Comparison of ENCODE assay signal across 8 cellular contexts in the genomic region with DNA sequence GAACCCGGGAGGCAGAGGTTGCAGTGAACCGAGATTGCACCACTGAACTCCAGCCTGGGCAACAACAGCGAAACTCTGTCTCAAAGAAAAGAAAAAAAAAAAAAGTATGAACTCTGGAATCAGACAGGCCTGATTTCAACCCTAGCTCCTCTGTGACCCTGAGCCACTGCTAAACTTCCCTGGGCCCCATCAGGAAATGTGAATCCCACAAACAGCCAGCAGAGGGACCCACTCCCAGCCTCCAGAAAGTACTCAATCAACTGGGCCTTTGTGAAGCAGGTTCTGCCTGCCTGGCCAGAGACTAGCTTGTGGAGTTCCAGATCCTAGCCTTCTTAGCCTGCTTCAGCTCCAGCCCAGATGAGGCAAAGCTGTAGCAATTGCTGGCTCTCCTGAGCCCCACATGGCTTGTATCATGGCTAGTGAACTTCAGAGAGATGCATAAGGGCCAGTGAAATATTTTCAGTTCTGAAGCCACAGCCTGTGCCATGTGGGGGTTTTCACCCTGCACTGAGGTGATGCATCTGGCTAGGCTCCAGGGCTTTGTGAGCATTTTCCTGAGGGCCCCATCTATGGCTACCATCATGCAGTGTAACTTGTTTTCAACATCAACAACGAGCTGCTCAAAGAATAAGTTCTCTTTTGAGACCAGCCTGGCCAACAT. TPM values are rescaled to one million over a fixed set of nuclear protein-coding genes. Genes with fewer than 3 reads are reported as not detected.
A peak's percentile ranks its signal among the peaks of the same experiment; 100 is the strongest.
DNase-seq lines count a peak whose midpoint lies in the region; ATAC-seq and TF ChIP-seq lines count a peak whose summit lies in the region.

No MANE protein-coding gene starts in this region.

- no peak overlapping the region for H3K14ac ChIP-seq in IMR-90 (replicated peaks; ENCODE audit: low read depth, low read length)

- H3K4me1 ChIP-seq in IMR-90 (ENCODE audit: control insufficient read depth, insufficient read depth, low read length) (0 out of 2 replicates have a peak, but pooled peaks cover 2% of the 10 kb centered on the region), adipocyte (ENCODE audit: control insufficient read depth, insufficient read depth, low read length) (no peaks in the 10 kb centered on the region), smooth muscle cell (ENCODE audit: low read depth) (no peaks in the 10 kb centered on the region), ovary (ENCODE audit: insufficient read depth) (no peaks in the 10 kb centered on the region)

- H3K4me2 ChIP-seq in IMR-90 (ENCODE audit: low read depth, low read length) (no peak overlapping the region), smooth muscle cell (no peak overlapping the region)

- H3F3A ChIP-seq in smooth muscle cell (ENCODE audit: low read depth): no peaks in the 10 kb centered on the region

- H3K27ac ChIP-seq in IMR-90 (ENCODE audit: insufficient read depth, low read length) (no peak overlapping the region), smooth muscle cell (ENCODE audit: low read depth) (peak overlapping the region; percentile 84), ovary (no peak overlapping the region)

- no peak overlapping the region for H2BK120ac ChIP-seq in IMR-90 (ENCODE audit: low read depth, low read length)

- H2BK5ac ChIP-seq in IMR-90 (ENCODE audit: low read depth, low read length, poor library complexity, severe bottlenecking): no peak overlapping the region

- no peak overlapping the region for H3K4me3 ChIP-seq in IMR-90 (ENCODE audit: insufficient read depth, low read depth, low read length)
- no peak overlapping the region for H3K4me3 ChIP-seq in adipocyte (ENCODE audit: low read length)
- no peak overlapping the region for H3K4me3 ChIP-seq in smooth muscle cell
- no peak overlapping the region for H3K4me3 ChIP-seq in ovary

- peak; percentile 52 for DNase-seq in GDM1 (lab: John Stamatoyannopoulos, UW)
- DNase-seq in IMR-90: peak; percentile 38
- peak; percentile 62 for DNase-seq in SK-N-DZ (ENCODE audit: low spot score)
- peak; percentile 46 for DNase-seq in adipocyte (ENCODE audit: low read depth)
- peak; percentile 39 for DNase-seq in left ventricle myocardium superior
- no peak for DNase-seq in smooth muscle cell (lab: John Stamatoyannopoulos, UW; ENCODE audit: unreplicated experiment)
- DNase-seq in ovary: no peak

- ATAC-seq in GM21576 (IDR thresholded peaks at IDR 0.05; ENCODE audit: unreplicated experiment) (peak; percentile 87), IMR-90 (ENCODE audit: low read depth) (peak; percentile 75), left ventricle myocardium superior (peak; percentile 78)

- H4K5ac ChIP-seq in IMR-90 (ENCODE audit: low read depth, low read length): no peak overlapping the region

- no peak overlapping the region for H3K18ac ChIP-seq in IMR-90 (ENCODE audit: low read depth, low read length)

- H2AK5ac ChIP-seq in IMR-90 (ENCODE audit: low read depth, low read length): no peak overlapping the region

- WGBS in IMR-90 (ENCODE audit: extremely low coverage in 2 of 2, insufficient read length in 1 of 2), 2 experiments: 60% methylated on average over 1 of the region's 4 CpGs; no CpG with 5 or more reads in 1 of the 2 experiments
- 71% methylated on average over 4 of the region's 4 CpGs for WGBS in smooth muscle cell (ENCODE audit: low lambda C conversion rate)
- WGBS in ovary, 3 donors: 52 to 74% (median 68%) methylated on average over 4 of the region's 4 CpGs

- POLR2A ChIA-PET in IMR-90 (lab: Charles Lee; ENCODE audit: unreplicated experiment): no interaction called here

- H3K9me1 ChIP-seq in IMR-90 (ENCODE audit: insufficient read depth, low read length): no peaks in the 10 kb centered on the region

- H2BK15ac ChIP-seq in IMR-90 (ENCODE audit: low read depth, low read length): no peak overlapping the region

- H3K79me2 ChIP-seq in smooth muscle cell (ENCODE audit: low read depth): no peaks in the 10 kb centered on the region

- TF ChIP-seq EP300 in ovary (IDR thresholded peaks at IDR 0.05): no peak

- H2AFZ ChIP-seq in IMR-90 (replicated peaks; ENCODE audit: low read length, poor library complexity) (peak overlapping the region; percentile 78), smooth muscle cell (ENCODE audit: low read depth) (no peak overlapping the region)

- peak; percentile 51 for TF ChIP-seq RAD21 in IMR-90 (IDR thresholded peaks at IDR 0.05; ENCODE audit: low read length)

- no peaks in the 10 kb centered on the region for H3K79me1 ChIP-seq in IMR-90 (ENCODE audit: low read depth in 1 of 2, low read length in 2 of 2)

- TF ChIP-seq POLR2A in IMR-90 (IDR thresholded peaks at IDR 0.05; ENCODE audit: low read depth, low read length): no peak
- no peak for TF ChIP-seq POLR2A in ovary (IDR thresholded peaks at IDR 0.05)

- TF ChIP-seq CTCF in IMR-90 (conservative IDR thresholded peaks at IDR 0.05; ENCODE audit: low read depth, low read length) (peak; percentile 54), smooth muscle cell (IDR thresholded peaks at IDR 0.05; ENCODE audit: borderline replicate concordance, insufficient read depth, poor library complexity, severe bottlenecking) (peak; percentile 49), ovary (IDR thresholded peaks at IDR 0.05) (no peak)

- no peak overlapping the region for H3K9ac ChIP-seq in IMR-90 (ENCODE audit: low read depth, low read length)
- no peak overlapping the region for H3K9ac ChIP-seq in adipocyte (ENCODE audit: low read length)
- no peak overlapping the region for H3K9ac ChIP-seq in smooth muscle cell (ENCODE audit: low read depth)

- intact Hi-C loops in IMR-90 (cut with micrococcal nuclease) (no loop called here), left ventricle myocardium superior (cut with micrococcal nuclease) (no loop called here), ovary (cut with DNase I) (loop anchor here in 1 of 4 donors (5.0 kb wide), 1 partner anchor 660 kb away; no protein-coding TSS in a partner anchor)

- peaks cover 10% of the 10 kb centered on the region for H3K27me3 ChIP-seq in IMR-90 (ENCODE audit: control insufficient read depth, insufficient read depth, low read length)
- peaks cover 55% of the 10 kb centered on the region for H3K27me3 ChIP-seq in adipocyte (replicated peaks; ENCODE audit: control insufficient read depth, insufficient read depth, low read length)
- H3K27me3 ChIP-seq in smooth muscle cell (ENCODE audit: low read depth): no peaks in the 10 kb centered on the region
- no peaks in the 10 kb centered on the region for H3K27me3 ChIP-seq in ovary

- no peak overlapping the region for H3K56ac ChIP-seq in IMR-90 (ENCODE audit: extremely low read depth, insufficient read depth, low read length)

- H2AK9ac ChIP-seq in IMR-90 (replicated peaks; ENCODE audit: low read depth, low read length, poor library complexity): peak overlapping the region; percentile 15

- H4K20me1 ChIP-seq in IMR-90 (ENCODE audit: insufficient read depth, low read length) (no peaks in the 10 kb centered on the region), smooth muscle cell (ENCODE audit: low read depth) (no peaks in the 10 kb centered on the region)

- in situ Hi-C loops in IMR-90 (cut with MboI; ENCODE audit: low sequenced_read_pairs): loop anchor here (25.0 kb wide), 1 partner anchor 1225 kb away; no protein-coding TSS in a partner anchor

- no peak overlapping the region for H4K91ac ChIP-seq in IMR-90 (ENCODE audit: insufficient read depth, low read depth, low read length)

- H3K36me3 ChIP-seq in IMR-90 (ENCODE audit: control insufficient read depth, insufficient read depth, low read length) (no peaks in the 10 kb centered on the region), adipocyte (ENCODE audit: control insufficient read depth, insufficient read depth, low read length, severe bottlenecking) (no peaks in the 10 kb centered on the region), smooth muscle cell (ENCODE audit: low read depth) (no peaks in the 10 kb centered on the region), ovary (no peaks in the 10 kb centered on the region)

- H3K23ac ChIP-seq in IMR-90 (ENCODE audit: low read depth, low read length): no peak overlapping the region

- dilution Hi-C loops in IMR-90 (cut with HindIII; ENCODE audit: low sequenced_read_pairs, unreplicated experiment): no loop called here

- H3K9me3 ChIP-seq in IMR-90 (ENCODE audit: control insufficient read depth, insufficient read depth, low read length) (no peaks in the 10 kb centered on the region), adipocyte (ENCODE audit: control insufficient read depth, low read length) (peaks cover 2% of the 10 kb centered on the region), smooth muscle cell (replicated peaks; ENCODE audit: low read depth) (no peaks in the 10 kb centered on the region), ovary (no peaks in the 10 kb centered on the region)

- no peak overlapping the region for H4K8ac ChIP-seq in IMR-90 (ENCODE audit: low read depth in 2 of 2, low read length in 2 of 2)

- no peak overlapping the region for H2BK20ac ChIP-seq in IMR-90 (ENCODE audit: low read depth, low read length)

- CTCF ChIA-PET in IMR-90 (lab: Yijun Ruan, JAX): interaction anchor here (0.5 to 1.7 kb wide), 4 partner anchors 10 to 1583 kb away, joined by 3 to 8 read pairs (median 4); no protein-coding TSS in a partner anchor

- BruUV-seq in IMR-90 (replicated peaks; lab: Mats Ljungman, UMichigan): no TSS peak

- H3K4ac ChIP-seq in IMR-90 (ENCODE audit: low read depth, low read length): no peak overlapping the region

RNA-seq across cellular contexts. Expression of a gene that starts 7.2 kb away (rescaled TPM):
- 22.8 and 26.3 TPM in 2 replicates for total RNA-seq in IMR-90 (2012; rRNA removed)
- 56.9 and 62.7 TPM in 2 replicates for polyA plus RNA-seq in IMR-90 (2012; rRNA removed)
- 46.3 and 52.4 TPM in 2 replicates for polyA plus RNA-seq in IMR-90 (2012; cell fraction: cytosol; rRNA removed)
- 64.6 and 81.5 TPM in 2 replicates for polyA plus RNA-seq in IMR-90 (2012; cell fraction: nucleus; rRNA removed; ENCODE audit: low replicate concordance)
- polyA plus RNA-seq in SK-N-DZ (2014; cell fraction: cytosol; rRNA removed): 23.2 and 36.2 TPM in 2 replicates
- polyA plus RNA-seq in SK-N-DZ (2014; cell fraction: nucleus; rRNA removed): 16.2 and 23.6 TPM in 2 replicates
- 88.7 TPM for total RNA-seq in left ventricle myocardium superior
- 96.8 and 111 TPM in 2 replicates for total RNA-seq in smooth muscle cell
- polyA plus RNA-seq in smooth muscle cell: 70.5 and 102 TPM in 2 replicates
- total RNA-seq in ovary: 100 to 1,000 TPM in 1 of 7 donors, 10 to 100 TPM in 6; 53.3 to 104 (median 76.1) TPM
- polyA plus RNA-seq in ovary: 100 to 1,000 TPM in 1 of 2 donors, 10 to 100 TPM in 1; 59.7 to 122 TPM

RNA-seq across cellular contexts. Expression of a gene that starts 28.5 kb away (rescaled TPM):
- total RNA-seq in IMR-90 (2012; rRNA removed) (15.3 and 16.8 TPM in 2 replicates), left ventricle myocardium superior (29.6 TPM), smooth muscle cell (9.6 and 11.7 TPM in 2 replicates), ovary (10 to 100 TPM in 6 of 7 donors, 1 to 10 TPM in 1; 8.7 to 23.6 (median 17.5) TPM)
- polyA plus RNA-seq in IMR-90 (2012; rRNA removed) (15.2 and 15.5 TPM in 2 replicates), smooth muscle cell (12.9 and 15.9 TPM in 2 replicates), ovary (10 to 100 TPM; 17.2 to 27.5 TPM)
- polyA plus RNA-seq in IMR-90 (2012; cell fraction: cytosol; rRNA removed): 11.2 and 13.9 TPM in 2 replicates
- polyA plus RNA-seq in IMR-90 (2012; cell fraction: nucleus; rRNA removed; ENCODE audit: low replicate concordance): 22.0 and 84.5 TPM in 2 replicates
- 13.3 and 14.2 TPM in 2 replicates for polyA plus RNA-seq in SK-N-DZ (2014; cell fraction: cytosol; rRNA removed)
- polyA plus RNA-seq in SK-N-DZ (2014; cell fraction: nucleus; rRNA removed): 9.8 and 14.6 TPM in 2 replicates

RNA-seq across cellular contexts. Expression of a gene that starts 37.4 kb away (rescaled TPM):
- total RNA-seq in IMR-90 (2012; rRNA removed) (not detected in 2 replicates), left ventricle myocardium superior (not detected), smooth muscle cell (not detected in 2 replicates), ovary (not detected)
- polyA plus RNA-seq in IMR-90 (2012; rRNA removed) (not detected in 2 replicates), smooth muscle cell (not detected in 2 replicates), ovary (not detected)
- not detected in 2 replicates for polyA plus RNA-seq in IMR-90 (2012; cell fraction: cytosol; rRNA removed)
- not detected in 2 replicates for polyA plus RNA-seq in IMR-90 (2012; cell fraction: nucleus; rRNA removed; ENCODE audit: low replicate concordance)
- not detected in 2 replicates for polyA plus RNA-seq in SK-N-DZ (2014; cell fraction: cytosol; rRNA removed)
- not detected in 2 replicates for polyA plus RNA-seq in SK-N-DZ (2014; cell fraction: nucleus; rRNA removed)

Comparison
In these comparisons a context has a peak if more than half of its experiments do, and no peak if none do; other contexts are left out.
1. DNase-seq: peak in GDM1 (single experiment), IMR-90 (single experiment), SK-N-DZ (single experiment), adipocyte (single experiment) and left ventricle myocardium superior (single experiment); none in smooth muscle cell (single experiment) and ovary (0 of 5).
2. CTCF ChIP-seq: peak in IMR-90 (single experiment) and smooth muscle cell (single experiment); none in ovary (0 of 3).
3. Peak in every context shown above with its lines, with median percentiles within 50 percentile points of each other: ATAC-seq.